In genomic region chr15:70054884-70055387, GRCh38 we compare ENCODE assay signal across 1 cellular context.
TF ChIP-seq lines count a peak whose summit lies in the region.

No MANE protein-coding gene starts in this region.

TF ChIP-seq in neural cell, 6 proteins besides CTCF, POLR2A, EP300 and RAD21 (continued from another document):
- TF ChIP-seq, protein P1, sequence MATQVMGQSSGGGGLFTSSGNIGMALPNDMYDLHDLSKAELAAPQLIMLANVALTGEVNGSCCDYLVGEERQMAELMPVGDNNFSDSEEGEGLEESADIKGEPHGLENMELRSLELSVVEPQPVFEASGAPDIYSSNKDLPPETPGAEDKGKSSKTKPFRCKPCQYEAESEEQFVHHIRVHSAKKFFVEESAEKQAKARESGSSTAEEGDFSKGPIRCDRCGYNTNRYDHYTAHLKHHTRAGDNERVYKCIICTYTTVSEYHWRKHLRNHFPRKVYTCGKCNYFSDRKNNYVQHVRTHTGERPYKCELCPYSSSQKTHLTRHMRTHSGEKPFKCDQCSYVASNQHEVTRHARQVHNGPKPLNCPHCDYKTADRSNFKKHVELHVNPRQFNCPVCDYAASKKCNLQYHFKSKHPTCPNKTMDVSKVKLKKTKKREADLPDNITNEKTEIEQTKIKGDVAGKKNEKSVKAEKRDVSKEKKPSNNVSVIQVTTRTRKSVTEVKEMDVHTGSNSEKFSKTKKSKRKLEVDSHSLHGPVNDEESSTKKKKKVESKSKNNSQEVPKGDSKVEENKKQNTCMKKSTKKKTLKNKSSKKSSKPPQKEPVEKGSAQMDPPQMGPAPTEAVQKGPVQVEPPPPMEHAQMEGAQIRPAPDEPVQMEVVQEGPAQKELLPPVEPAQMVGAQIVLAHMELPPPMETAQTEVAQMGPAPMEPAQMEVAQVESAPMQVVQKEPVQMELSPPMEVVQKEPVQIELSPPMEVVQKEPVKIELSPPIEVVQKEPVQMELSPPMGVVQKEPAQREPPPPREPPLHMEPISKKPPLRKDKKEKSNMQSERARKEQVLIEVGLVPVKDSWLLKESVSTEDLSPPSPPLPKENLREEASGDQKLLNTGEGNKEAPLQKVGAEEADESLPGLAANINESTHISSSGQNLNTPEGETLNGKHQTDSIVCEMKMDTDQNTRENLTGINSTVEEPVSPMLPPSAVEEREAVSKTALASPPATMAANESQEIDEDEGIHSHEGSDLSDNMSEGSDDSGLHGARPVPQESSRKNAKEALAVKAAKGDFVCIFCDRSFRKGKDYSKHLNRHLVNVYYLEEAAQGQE (IDR thresholded peaks at IDR 0.05; ENCODE audit: borderline replicate concordance), result no peak
- TF ChIP-seq POLR2AphosphoS5 (IDR thresholded peaks at IDR 0.05) (no peak), EZH2 (IDR thresholded peaks at IDR 0.05; ENCODE audit: borderline replicate concordance, insufficient read depth, low read length, poor library complexity, severe bottlenecking) (no peak), SMC3 (conservative IDR thresholded peaks at IDR 0.05; ENCODE audit: poor library complexity) (no peak)
